8 cellular contexts compared by ENCODE assay signal in the genomic region with DNA sequence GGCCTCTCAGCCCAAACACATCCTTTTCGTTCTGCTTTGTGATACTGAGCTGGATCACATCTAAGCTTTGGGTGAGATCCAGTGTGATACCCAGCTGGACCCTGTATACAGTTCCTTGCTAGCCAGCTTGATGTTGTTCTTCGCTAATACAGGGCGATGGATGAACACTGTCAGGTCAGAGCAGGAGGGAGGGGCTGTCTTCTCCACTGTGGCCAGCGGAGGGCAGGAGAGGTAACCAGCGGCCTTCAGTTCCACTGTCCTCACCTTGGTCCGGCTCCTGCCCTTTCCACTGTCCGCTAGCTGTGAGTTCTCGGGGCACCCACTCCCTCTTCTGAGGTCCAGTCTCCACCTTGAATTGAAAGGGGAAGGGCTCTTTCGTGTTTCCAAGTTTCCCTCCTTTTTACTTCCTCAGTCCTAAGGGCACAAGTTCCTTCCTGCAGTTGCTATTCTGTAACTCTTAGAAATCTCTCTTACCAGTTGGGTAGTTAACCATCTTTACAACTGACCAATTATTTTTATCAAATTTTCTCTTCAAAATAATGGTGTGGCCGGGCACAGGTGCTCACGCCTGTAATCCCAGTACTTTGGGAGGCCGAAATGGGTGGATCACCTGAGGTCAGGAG. TPM values are rescaled to one million over a fixed set of nuclear protein-coding genes. Genes with fewer than 3 reads are reported as not detected.
DNase-seq lines count a peak whose midpoint lies in the region; ATAC-seq, FAIRE-seq and TF ChIP-seq lines count a peak whose summit lies in the region.

No MANE protein-coding gene starts in this region.

- no peak overlapping the region for H3K4me2 ChIP-seq in GM23248 (ENCODE audit: unreplicated experiment)
- no peak overlapping the region for H3K4me2 ChIP-seq in GM12878 (ENCODE audit: control insufficient read depth, insufficient read depth)

- RAD21 ChIA-PET in GM12878 (lab: Charles Lee; ENCODE audit: unreplicated experiment): interaction anchor here (0.9 to 1.9 kb wide), 4 partner anchors 18 to 73 kb away, joined by 3 to 6 read pairs (median 4); no protein-coding TSS in a partner anchor

- DNase-seq in BJ (ENCODE audit: low read depth) (no peak), GM23248 (peak; percentile 70), SK-N-DZ (ENCODE audit: low spot score) (peak; percentile 59), GM12878 (ENCODE audit: low read depth, low spot score) (no peak), myocyte (ENCODE audit: low read depth) (peak; percentile 47), hippocampal formation (lab: John Stamatoyannopoulos, UW) (no peak), prostate gland (ENCODE audit: low spot score) (no peak)

- CTCF ChIA-PET in BJ (lab: Yijun Ruan, JAX): interaction anchor here (0.6 to 2.1 kb wide), 14 partner anchors 8 to 128 kb away, joined by 3 to 15 read pairs (median 3); no protein-coding TSS in a partner anchor
- CTCF ChIA-PET in GM12878 (lab: Yijun Ruan, JAX): interaction anchor here (0.7 to 9.4 kb wide), 16 partner anchors 9 to 369 kb away, joined by 3 to 396 read pairs (median 5); partner anchors contain the start of genes CLUAP1, TNFRSF12A and ZSCAN10

- H3K4me1 ChIP-seq in GM23248 (ENCODE audit: insufficient read depth) (peaks cover 20% of the 10 kb centered on the region), GM12878 (ENCODE audit: control insufficient read depth, insufficient read depth, low read length) (peaks cover 7% of the 10 kb centered on the region; the same call in 1 of the 2 replicates), prostate gland (replicated peaks) (peaks cover 4% of the 10 kb centered on the region)

- H3K36me3 ChIP-seq in BJ (ENCODE audit: control insufficient read depth, insufficient read depth, low read length): peaks cover 6% of the 10 kb centered on the region
- no peaks in the 10 kb centered on the region for H3K36me3 ChIP-seq in GM23248 (ENCODE audit: low read depth)
- H3K36me3 ChIP-seq in GM12878 (ENCODE audit: control insufficient read depth in 2 of 2, insufficient read depth in 2 of 2, low read length in 1 of 2): peaks cover 0 to 7% of the 10 kb centered on the region in 2 experiments; a peak in 1 of 4 replicates
- H3K36me3 ChIP-seq in prostate gland: no peaks in the 10 kb centered on the region

- TF ChIP-seq POLR2A in GM12878 (IDR thresholded peaks at IDR 0.05; ENCODE audit: low read depth, low read length) (no peak), prostate gland (IDR thresholded peaks at IDR 0.05) (no peak)

- peak; percentile 62 for TF ChIP-seq CTCF in BJ (IDR thresholded peaks at IDR 0.05; ENCODE audit: insufficient read depth, low read depth, low read length)
- peak; percentile 60 to 76 (median 66) for TF ChIP-seq CTCF in GM12878 (IDR thresholded peaks at IDR 0.05 in 2 of 3, conservative IDR thresholded peaks at IDR 0.05 in 1 of 3; ENCODE audit: control insufficient read depth in 2 of 3, extremely low read depth in 1 of 3, insufficient read depth in 1 of 3, low read depth in 3 of 3, low read length in 3 of 3)
- peak in 1 of 4 experiments; percentile 47 for TF ChIP-seq CTCF in prostate gland (IDR thresholded peaks at IDR 0.05)

- peak; percentile 18 for FAIRE-seq in GM12878 (lab: Jason Lieb, UNC)

- peaks cover 67% of the 10 kb centered on the region for H3K79me2 ChIP-seq in GM23248 (ENCODE audit: insufficient read depth)
- H3K79me2 ChIP-seq in GM12878 (ENCODE audit: control insufficient read depth, insufficient read depth, low read length): peaks cover 20% of the 10 kb centered on the region

- BruUV-seq in GM12878 (replicated peaks; lab: Mats Ljungman, UMichigan): no TSS peak

- no peaks in the 10 kb centered on the region for H3K9me2 ChIP-seq in GM23248 (ENCODE audit: insufficient read depth)

- H3K4me3 ChIP-seq in BJ (ENCODE audit: low read depth, low read length) (no peak overlapping the region), GM23248 (no peak overlapping the region), GM12878 (no peak overlapping the region), prostate gland (no peak overlapping the region)

- H4K20me1 ChIP-seq in GM23248 (ENCODE audit: insufficient read depth) (no peaks in the 10 kb centered on the region), GM12878 (ENCODE audit: control insufficient read depth, insufficient read depth) (no peaks in the 10 kb centered on the region)

- H2AFZ ChIP-seq in GM23248 (no peak overlapping the region), GM12878 (ENCODE audit: control insufficient read depth, low read depth, low read length) (no peak overlapping the region)

- SMC1A ChIA-PET in GM12878 (lab: Charles Lee; ENCODE audit: uncharacterized antibody, unreplicated experiment): interaction anchor here (0.7 to 2.3 kb wide), 10 partner anchors 27 to 102 kb away, joined by 3 to 10 read pairs (median 4); no protein-coding TSS in a partner anchor

- no peak overlapping the region for H3K9ac ChIP-seq in GM23248
- no peak overlapping the region for H3K9ac ChIP-seq in GM12878 (ENCODE audit: control insufficient read depth, insufficient read depth, low read length)

- H3F3A ChIP-seq in GM23248 (ENCODE audit: insufficient read depth): peaks cover 27% of the 10 kb centered on the region

- H3K27ac ChIP-seq in GM23248 (no peak overlapping the region), GM12878 (ENCODE audit: control insufficient read depth, insufficient read depth) (no peak overlapping the region), prostate gland (no peak overlapping the region)

- POLR2A ChIA-PET in BJ (lab: Charles Lee): no interaction called here
- POLR2A ChIA-PET in GM12878 (lab: Charles Lee): interaction anchor here (1.0 to 1.6 kb wide), 3 partner anchors 19 to 74 kb away, joined by 4 to 7 read pairs (median 4); partner anchors contain the start of gene ZSCAN10

- in situ Hi-C loops in GM23248 (cut with MboI) (no loop called here), GM12878 (cut with MboI) (no loop called here)

- H3K27me3 ChIP-seq in BJ (ENCODE audit: control insufficient read depth, insufficient read depth, low read length): no peaks in the 10 kb centered on the region
- no peaks in the 10 kb centered on the region for H3K27me3 ChIP-seq in GM23248 (replicated peaks; ENCODE audit: insufficient read depth)
- no peaks in the 10 kb centered on the region for H3K27me3 ChIP-seq in GM12878 (replicated peaks in 1 of 2; ENCODE audit: control insufficient read depth in 2 of 2, insufficient read depth in 2 of 2, low read length in 1 of 2)
- H3K27me3 ChIP-seq in prostate gland (replicated peaks; ENCODE audit: insufficient read depth): no peaks in the 10 kb centered on the region

- peak; percentile 27 for ATAC-seq in GM12878
- ATAC-seq in HG03175 (IDR thresholded peaks at IDR 0.05; ENCODE audit: unreplicated experiment): no peak

- peak; percentile 30; the same call in 1 of the 2 replicates for TF ChIP-seq RAD21 in GM12878 (IDR thresholded peaks at IDR 0.05; ENCODE audit: insufficient read depth, low read depth, low read length)

- 77 to 80% methylated on average over 12 of the region's 12 CpGs for WGBS in GM23248 (ENCODE audit: low coverage in 1 of 2, low lambda C conversion rate in 2 of 2, missing lambda C conversion rate in 2 of 2), 2 experiments
- 75% methylated on average over 12 of the region's 12 CpGs for WGBS in GM12878 (ENCODE audit: insufficient coverage, insufficient replicate concordance, low lambda C conversion rate, missing lambda C conversion rate)
- WGBS in prostate gland: 68% methylated on average over 12 of the region's 12 CpGs

- no peak for TF ChIP-seq EP300 in GM12878 (IDR thresholded peaks at IDR 0.05; ENCODE audit: borderline replicate concordance in 1 of 2, control insufficient read depth in 1 of 2, low read depth in 2 of 2, low read length in 2 of 2)

- H3K9me3 ChIP-seq in GM23248 (ENCODE audit: low read depth) (no peaks in the 10 kb centered on the region), GM12878 (replicated peaks; ENCODE audit: control insufficient read depth, insufficient read depth, low read length) (no peaks in the 10 kb centered on the region), prostate gland (no peaks in the 10 kb centered on the region)

- intact Hi-C loops in GM12878 (cut with micrococcal nuclease; ENCODE audit: unreplicated experiment): no loop called here
- intact Hi-C loops in prostate gland (cut with DNase I): no loop called here

RNA-seq across cellular contexts. Expression of gene ZNF213, which starts 3.0 kb away (rescaled TPM):
- 0.63 and 0.77 TPM in 2 replicates for polyA plus RNA-seq in BJ (2011; rRNA removed)
- 1.2 and 2.0 TPM in 2 replicates for polyA minus RNA-seq in BJ (2011; rRNA and poly(A)+ RNA removed)
- total RNA-seq in GM23248 (2014; rRNA removed; shearing (Covaris generic)): 7.3 and 7.7 TPM in 2 replicates
- 5.3 and 5.4 TPM in 2 replicates for polyA plus RNA-seq in GM23248 (2016; fragmentation: Nextera tagmentation; extraction: Ambion mirVana)
- polyA plus RNA-seq in SK-N-DZ (2014; cell fraction: cytosol; rRNA removed): 6.1 and 7.0 TPM in 2 replicates
- polyA plus RNA-seq in SK-N-DZ (2014; cell fraction: nucleus; rRNA removed): 7.0 and 9.3 TPM in 2 replicates
- total RNA-seq in GM12878 (2013; cell fraction: nucleolus; rRNA removed): 2.7 and 6.1 TPM in 2 replicates
- 1.1 TPM in 2 replicates for total RNA-seq in GM12878 (2014; rRNA removed)
- 0.83 and 1.2 TPM in 2 replicates for total RNA-seq in GM12878 (2014; rRNA removed; fragmentation: Illumina TruSeq; extraction: Trizol)
- total RNA-seq in GM12878 (2021): 7.2 and 9.4 TPM in 2 replicates
- polyA plus RNA-seq in GM12878 (2011; ENCODE audit: low read depth): 2.1 TPM
- 0.13 and 0.53 TPM in 2 replicates for polyA plus RNA-seq in GM12878 (2011; rRNA removed)
- 0.73 and 1.0 TPM in 2 replicates for polyA plus RNA-seq in GM12878 (2011; cell fraction: cytosol; rRNA removed)
- polyA plus RNA-seq in GM12878 (2011; cell fraction: nucleus; rRNA removed): 2.0 and 3.8 TPM in 2 replicates
- polyA plus RNA-seq in GM12878 (2012): 4.8 and 5.3 TPM in 2 replicates
- 0.22 and 0.91 TPM in 2 replicates for polyA plus RNA-seq in GM12878 (2014; fragmentation: Illumina TruSeq; extraction: Trizol)
- polyA plus RNA-seq in GM12878 (2014; fragmentation: Nextera tagmentation; extraction: Ambion mirVana): under 1 TPM; 0.55 to 0.58 TPM
- 3.1 and 3.2 TPM in 2 replicates for polyA plus RNA-seq in GM12878 (2014; rRNA removed)
- 1 to 10 TPM; 3.4 to 4.8 TPM for polyA plus RNA-seq in GM12878 (2016; fragmentation: Nextera tagmentation; extraction: Ambion mirVana)
- polyA minus RNA-seq in GM12878 (2011; rRNA and poly(A)+ RNA removed): 0.88 and 1.6 TPM in 2 replicates
- 1.2 and 1.9 TPM in 2 replicates for polyA minus RNA-seq in GM12878 (2011; cell fraction: cytosol; rRNA and poly(A)+ RNA removed)
- polyA minus RNA-seq in GM12878 (2011; cell fraction: nucleus; rRNA and poly(A)+ RNA removed): 1.1 and 2.1 TPM in 2 replicates
- total RNA-seq in myocyte: 4.3 and 5.0 TPM in 2 replicates
- 12.8 TPM for polyA plus RNA-seq in myocyte (2012)
- total RNA-seq in prostate gland: 10 to 100 TPM; 18.4 to 28.1 TPM

RNA-seq across cellular contexts. Expression of gene ZNF205, which starts 19.5 kb away (rescaled TPM):
- polyA plus RNA-seq in BJ (2011; rRNA removed) (4.2 and 9.0 TPM in 2 replicates), GM23248 (2016; fragmentation: Nextera tagmentation; extraction: Ambion mirVana) (4.2 and 4.4 TPM in 2 replicates), GM12878 (2011; rRNA removed) (0.29 and 0.67 TPM in 2 replicates), GM12878 (2014; fragmentation: Illumina TruSeq; extraction: Trizol) (0.26 TPM in 1 of 2 replicates, not detected in the other), GM12878 (2014; fragmentation: Nextera tagmentation; extraction: Ambion mirVana) (not detected), GM12878 (2014; rRNA removed) (0.95 and 1.00 TPM in 2 replicates), GM12878 (2016; fragmentation: Nextera tagmentation; extraction: Ambion mirVana) (1 to 10 TPM in 1 of 2 experiments, under 1 TPM in 1; 0.58 to 1.1 TPM)
- 3.0 and 5.6 TPM in 2 replicates for polyA minus RNA-seq in BJ (2011; rRNA and poly(A)+ RNA removed)
- 12.5 and 14.6 TPM in 2 replicates for total RNA-seq in GM23248 (2014; rRNA removed; shearing (Covaris generic))
- polyA plus RNA-seq in SK-N-DZ (2014; cell fraction: cytosol; rRNA removed): 20.0 and 28.5 TPM in 2 replicates
- 26.1 and 28.8 TPM in 2 replicates for polyA plus RNA-seq in SK-N-DZ (2014; cell fraction: nucleus; rRNA removed)
- 3.2 and 4.8 TPM in 2 replicates for total RNA-seq in GM12878 (2013; cell fraction: nucleolus; rRNA removed)
- total RNA-seq in GM12878 (2014; rRNA removed) (0.71 and 0.90 TPM in 2 replicates), GM12878 (2014; rRNA removed; fragmentation: Illumina TruSeq; extraction: Trizol) (0.32 and 0.63 TPM in 2 replicates), GM12878 (2021) (1.2 and 1.5 TPM in 2 replicates), myocyte (29.2 and 33.3 TPM in 2 replicates), prostate gland (10 to 100 TPM; 20.9 to 27.0 TPM)
- 0.38 TPM for polyA plus RNA-seq in GM12878 (2011; ENCODE audit: low read depth)
- 1.1 and 1.9 TPM in 2 replicates for polyA plus RNA-seq in GM12878 (2011; cell fraction: cytosol; rRNA removed)
- 2.0 and 2.8 TPM in 2 replicates for polyA plus RNA-seq in GM12878 (2011; cell fraction: nucleus; rRNA removed)
- polyA plus RNA-seq in GM12878 (2012): 1.8 TPM in 2 replicates
- polyA minus RNA-seq in GM12878 (2011; rRNA and poly(A)+ RNA removed): 0.51 and 1.5 TPM in 2 replicates
- 0.53 and 1.0 TPM in 2 replicates for polyA minus RNA-seq in GM12878 (2011; cell fraction: cytosol; rRNA and poly(A)+ RNA removed)
- polyA minus RNA-seq in GM12878 (2011; cell fraction: nucleus; rRNA and poly(A)+ RNA removed): 0.57 and 0.73 TPM in 2 replicates
- polyA plus RNA-seq in myocyte (2012): 15.4 TPM

RNA-seq across cellular contexts. Expression of gene ZSCAN10, which starts 32.8 kb away (rescaled TPM):
- polyA plus RNA-seq in BJ (2011; rRNA removed) (not detected in 2 replicates), GM23248 (2016; fragmentation: Nextera tagmentation; extraction: Ambion mirVana) (0.08 TPM in 1 of 2 replicates, not detected in the other), GM12878 (2011; rRNA removed) (not detected in 2 replicates), GM12878 (2014; fragmentation: Illumina TruSeq; extraction: Trizol) (not detected in 2 replicates), GM12878 (2014; fragmentation: Nextera tagmentation; extraction: Ambion mirVana) (not detected), GM12878 (2014; rRNA removed) (0.06 TPM in 1 of 2 replicates, not detected in the other), GM12878 (2016; fragmentation: Nextera tagmentation; extraction: Ambion mirVana) (under 1 TPM in 1 of 2 experiments, not detected in 1; 0.33 TPM)
- polyA minus RNA-seq in BJ (2011; rRNA and poly(A)+ RNA removed): not detected in 2 replicates
- not detected in 2 replicates for total RNA-seq in GM23248 (2014; rRNA removed; shearing (Covaris generic))
- not detected in 2 replicates for polyA plus RNA-seq in SK-N-DZ (2014; cell fraction: cytosol; rRNA removed)
- polyA plus RNA-seq in SK-N-DZ (2014; cell fraction: nucleus; rRNA removed): 0.69 TPM in 1 of 2 replicates, not detected in the other
- total RNA-seq in GM12878 (2013; cell fraction: nucleolus; rRNA removed): 0.22 TPM in 1 of 2 replicates, not detected in the other
- total RNA-seq in GM12878 (2014; rRNA removed) (0.06 TPM in 1 of 2 replicates, not detected in the other), GM12878 (2014; rRNA removed; fragmentation: Illumina TruSeq; extraction: Trizol) (not detected in 2 replicates), GM12878 (2021) (not detected in 2 replicates), myocyte (not detected in 2 replicates), prostate gland (under 1 TPM in 1 of 2 donors, not detected in 1; 0.57 TPM)
- polyA plus RNA-seq in GM12878 (2011; ENCODE audit: low read depth): not detected
- 0.01 and 0.05 TPM in 2 replicates for polyA plus RNA-seq in GM12878 (2011; cell fraction: cytosol; rRNA removed)
- 0.07 and 0.15 TPM in 2 replicates for polyA plus RNA-seq in GM12878 (2011; cell fraction: nucleus; rRNA removed)
- polyA plus RNA-seq in GM12878 (2012): 0.06 TPM in 1 of 2 replicates, not detected in the other
- not detected in 2 replicates for polyA minus RNA-seq in GM12878 (2011; rRNA and poly(A)+ RNA removed)
- polyA minus RNA-seq in GM12878 (2011; cell fraction: cytosol; rRNA and poly(A)+ RNA removed): not detected in 2 replicates
- polyA minus RNA-seq in GM12878 (2011; cell fraction: nucleus; rRNA and poly(A)+ RNA removed): not detected in 2 replicates
- not detected for polyA plus RNA-seq in myocyte (2012)

RNA-seq across cellular contexts. Expression of gene OR1F1, which starts 56.1 kb away (rescaled TPM):
- 0.33 and 0.64 TPM in 2 replicates for polyA plus RNA-seq in BJ (2011; rRNA removed)
- 0.33 TPM in 1 of 2 replicates, not detected in the other for polyA minus RNA-seq in BJ (2011; rRNA and poly(A)+ RNA removed)
- 5.3 TPM in 1 of 2 replicates, not detected in the other for total RNA-seq in GM23248 (2014; rRNA removed; shearing (Covaris generic))
- polyA plus RNA-seq in GM23248 (2016; fragmentation: Nextera tagmentation; extraction: Ambion mirVana): not detected in 2 replicates
- polyA plus RNA-seq in SK-N-DZ (2014; cell fraction: cytosol; rRNA removed): not detected in 2 replicates
- not detected in 2 replicates for polyA plus RNA-seq in SK-N-DZ (2014; cell fraction: nucleus; rRNA removed)
- total RNA-seq in GM12878 (2013; cell fraction: nucleolus; rRNA removed): not detected in 2 replicates
- total RNA-seq in GM12878 (2014; rRNA removed): not detected in 2 replicates
- total RNA-seq in GM12878 (2014; rRNA removed; fragmentation: Illumina TruSeq; extraction: Trizol): not detected in 2 replicates
- not detected in 2 replicates for total RNA-seq in GM12878 (2021)
- not detected for polyA plus RNA-seq in GM12878 (2011; ENCODE audit: low read depth)
- 0.12 TPM in 1 of 2 replicates, not detected in the other for polyA plus RNA-seq in GM12878 (2011; rRNA removed)
- 0.30 and 0.36 TPM in 2 replicates for polyA plus RNA-seq in GM12878 (2011; cell fraction: cytosol; rRNA removed)
- polyA plus RNA-seq in GM12878 (2011; cell fraction: nucleus; rRNA removed): 0.12 TPM in 1 of 2 replicates, not detected in the other
- polyA plus RNA-seq in GM12878 (2012): not detected in 2 replicates
- 0.10 TPM in 1 of 2 replicates, not detected in the other for polyA plus RNA-seq in GM12878 (2014; fragmentation: Illumina TruSeq; extraction: Trizol)
- polyA plus RNA-seq in GM12878 (2014; fragmentation: Nextera tagmentation; extraction: Ambion mirVana): not detected
- 0.14 TPM in 1 of 2 replicates, not detected in the other for polyA plus RNA-seq in GM12878 (2014; rRNA removed)
- polyA plus RNA-seq in GM12878 (2016; fragmentation: Nextera tagmentation; extraction: Ambion mirVana): not detected
- 1.1 TPM in 1 of 2 replicates, not detected in the other for polyA minus RNA-seq in GM12878 (2011; rRNA and poly(A)+ RNA removed)
- polyA minus RNA-seq in GM12878 (2011; cell fraction: cytosol; rRNA and poly(A)+ RNA removed): not detected in 2 replicates
- polyA minus RNA-seq in GM12878 (2011; cell fraction: nucleus; rRNA and poly(A)+ RNA removed): not detected in 2 replicates
- total RNA-seq in myocyte: not detected in 2 replicates
- 0.08 TPM for polyA plus RNA-seq in myocyte (2012)
- total RNA-seq in prostate gland: not detected

Comparison
In these comparisons a context has a peak if more than half of its experiments do, and no peak if none do; other contexts are left out.
1. DNase-seq: peak in GM23248 (single experiment), SK-N-DZ (single experiment) and myocyte (single experiment); none in BJ (single experiment), GM12878 (single experiment), hippocampal formation (0 of 2) and prostate gland (single experiment).